In the genomic region with DNA sequence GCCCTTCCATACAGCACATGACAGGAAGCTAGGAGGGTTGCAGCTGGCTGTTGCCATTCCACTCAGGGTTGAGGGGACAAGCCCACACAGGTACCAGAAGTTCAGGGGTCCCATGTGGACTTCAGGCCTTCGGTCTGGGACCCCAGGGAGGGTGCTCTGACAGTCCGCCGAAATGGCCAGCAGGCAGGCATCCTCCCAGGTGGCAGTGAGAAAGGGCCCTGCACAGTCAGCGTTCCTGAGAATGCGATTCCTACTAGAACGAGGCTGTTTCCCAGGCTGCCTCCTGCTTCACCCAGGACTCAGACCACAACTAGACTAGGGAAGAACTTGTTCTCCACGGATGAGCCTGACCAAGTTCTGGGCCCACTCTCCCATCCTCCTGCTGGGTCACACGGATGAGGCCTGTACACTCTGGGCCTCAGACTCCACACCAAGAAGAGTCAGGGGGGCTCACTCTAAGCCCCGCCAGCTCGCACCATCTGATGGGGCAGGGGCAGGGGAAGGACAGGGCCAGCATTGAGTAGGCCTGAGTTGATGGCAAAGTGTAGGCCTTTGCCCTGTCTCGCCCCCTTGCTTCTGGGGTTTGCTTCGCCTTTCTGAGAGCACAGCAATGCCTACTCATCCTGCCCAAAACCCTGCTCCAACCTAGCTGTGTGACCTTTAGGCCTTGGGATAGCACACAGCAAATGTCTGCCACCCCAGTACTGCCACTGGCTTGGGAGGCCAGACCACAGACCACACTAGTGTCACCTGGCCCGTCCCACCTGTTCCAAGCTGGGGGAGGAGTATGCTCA, we compare ENCODE assay signal across 1 cellular context.
TF ChIP-seq lines count a peak whose summit lies in the region.

No MANE protein-coding gene starts in this region.

TF ChIP-seq in H1, 55 proteins besides CTCF, POLR2A, EP300 and RAD21:
- TF ChIP-seq, protein P1, sequence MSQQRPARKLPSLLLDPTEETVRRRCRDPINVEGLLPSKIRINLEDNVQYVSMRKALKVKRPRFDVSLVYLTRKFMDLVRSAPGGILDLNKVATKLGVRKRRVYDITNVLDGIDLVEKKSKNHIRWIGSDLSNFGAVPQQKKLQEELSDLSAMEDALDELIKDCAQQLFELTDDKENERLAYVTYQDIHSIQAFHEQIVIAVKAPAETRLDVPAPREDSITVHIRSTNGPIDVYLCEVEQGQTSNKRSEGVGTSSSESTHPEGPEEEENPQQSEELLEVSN (IDR thresholded peaks at IDR 0.05): no peak
- TF ChIP-seq TBP (IDR thresholded peaks at IDR 0.05; ENCODE audit: low read depth, low read length) (no peak), JUN (IDR thresholded peaks at IDR 0.05; ENCODE audit: low read depth, low read length) (no peak), GABPA (IDR thresholded peaks at IDR 0.05; ENCODE audit: borderline replicate concordance, insufficient read depth, low read length) (no peak), CEBPB (IDR thresholded peaks at IDR 0.05; ENCODE audit: low read depth, low read length) (no peak), CBX8 (IDR thresholded peaks at IDR 0.05; ENCODE audit: borderline replicate concordance, low read depth, low read length) (no peak), SRF (IDR thresholded peaks at IDR 0.05; ENCODE audit: low read depth, low read length) (no peak), TAF7 (optimal IDR thresholded peaks at IDR 0.05; ENCODE audit: borderline replicate concordance, low read depth, low read length) (no peak), SUZ12 (IDR thresholded peaks at IDR 0.05; ENCODE audit: low read length) (no peak), PHF8 (conservative IDR thresholded peaks at IDR 0.05; ENCODE audit: low read depth, low read length) (no peak), TAF1 (IDR thresholded peaks at IDR 0.05; ENCODE audit: low read depth, low read length) (no peak), CHD1 (IDR thresholded peaks at IDR 0.05; ENCODE audit: low read depth, low read length) (no peak), SIRT6 (IDR thresholded peaks at IDR 0.05; ENCODE audit: low read length) (no peak), KDM1A (IDR thresholded peaks at IDR 0.05; ENCODE audit: borderline replicate concordance, low read length) (no peak), KDM5A (IDR thresholded peaks at IDR 0.05; ENCODE audit: low read length) (no peak)
- TF ChIP-seq, protein P2, sequence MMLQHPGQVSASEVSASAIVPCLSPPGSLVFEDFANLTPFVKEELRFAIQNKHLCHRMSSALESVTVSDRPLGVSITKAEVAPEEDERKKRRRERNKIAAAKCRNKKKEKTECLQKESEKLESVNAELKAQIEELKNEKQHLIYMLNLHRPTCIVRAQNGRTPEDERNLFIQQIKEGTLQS (IDR thresholded peaks at IDR 0.05; ENCODE audit: insufficient read depth, low read depth, low read length): no peak
- TF ChIP-seq, protein P3, sequence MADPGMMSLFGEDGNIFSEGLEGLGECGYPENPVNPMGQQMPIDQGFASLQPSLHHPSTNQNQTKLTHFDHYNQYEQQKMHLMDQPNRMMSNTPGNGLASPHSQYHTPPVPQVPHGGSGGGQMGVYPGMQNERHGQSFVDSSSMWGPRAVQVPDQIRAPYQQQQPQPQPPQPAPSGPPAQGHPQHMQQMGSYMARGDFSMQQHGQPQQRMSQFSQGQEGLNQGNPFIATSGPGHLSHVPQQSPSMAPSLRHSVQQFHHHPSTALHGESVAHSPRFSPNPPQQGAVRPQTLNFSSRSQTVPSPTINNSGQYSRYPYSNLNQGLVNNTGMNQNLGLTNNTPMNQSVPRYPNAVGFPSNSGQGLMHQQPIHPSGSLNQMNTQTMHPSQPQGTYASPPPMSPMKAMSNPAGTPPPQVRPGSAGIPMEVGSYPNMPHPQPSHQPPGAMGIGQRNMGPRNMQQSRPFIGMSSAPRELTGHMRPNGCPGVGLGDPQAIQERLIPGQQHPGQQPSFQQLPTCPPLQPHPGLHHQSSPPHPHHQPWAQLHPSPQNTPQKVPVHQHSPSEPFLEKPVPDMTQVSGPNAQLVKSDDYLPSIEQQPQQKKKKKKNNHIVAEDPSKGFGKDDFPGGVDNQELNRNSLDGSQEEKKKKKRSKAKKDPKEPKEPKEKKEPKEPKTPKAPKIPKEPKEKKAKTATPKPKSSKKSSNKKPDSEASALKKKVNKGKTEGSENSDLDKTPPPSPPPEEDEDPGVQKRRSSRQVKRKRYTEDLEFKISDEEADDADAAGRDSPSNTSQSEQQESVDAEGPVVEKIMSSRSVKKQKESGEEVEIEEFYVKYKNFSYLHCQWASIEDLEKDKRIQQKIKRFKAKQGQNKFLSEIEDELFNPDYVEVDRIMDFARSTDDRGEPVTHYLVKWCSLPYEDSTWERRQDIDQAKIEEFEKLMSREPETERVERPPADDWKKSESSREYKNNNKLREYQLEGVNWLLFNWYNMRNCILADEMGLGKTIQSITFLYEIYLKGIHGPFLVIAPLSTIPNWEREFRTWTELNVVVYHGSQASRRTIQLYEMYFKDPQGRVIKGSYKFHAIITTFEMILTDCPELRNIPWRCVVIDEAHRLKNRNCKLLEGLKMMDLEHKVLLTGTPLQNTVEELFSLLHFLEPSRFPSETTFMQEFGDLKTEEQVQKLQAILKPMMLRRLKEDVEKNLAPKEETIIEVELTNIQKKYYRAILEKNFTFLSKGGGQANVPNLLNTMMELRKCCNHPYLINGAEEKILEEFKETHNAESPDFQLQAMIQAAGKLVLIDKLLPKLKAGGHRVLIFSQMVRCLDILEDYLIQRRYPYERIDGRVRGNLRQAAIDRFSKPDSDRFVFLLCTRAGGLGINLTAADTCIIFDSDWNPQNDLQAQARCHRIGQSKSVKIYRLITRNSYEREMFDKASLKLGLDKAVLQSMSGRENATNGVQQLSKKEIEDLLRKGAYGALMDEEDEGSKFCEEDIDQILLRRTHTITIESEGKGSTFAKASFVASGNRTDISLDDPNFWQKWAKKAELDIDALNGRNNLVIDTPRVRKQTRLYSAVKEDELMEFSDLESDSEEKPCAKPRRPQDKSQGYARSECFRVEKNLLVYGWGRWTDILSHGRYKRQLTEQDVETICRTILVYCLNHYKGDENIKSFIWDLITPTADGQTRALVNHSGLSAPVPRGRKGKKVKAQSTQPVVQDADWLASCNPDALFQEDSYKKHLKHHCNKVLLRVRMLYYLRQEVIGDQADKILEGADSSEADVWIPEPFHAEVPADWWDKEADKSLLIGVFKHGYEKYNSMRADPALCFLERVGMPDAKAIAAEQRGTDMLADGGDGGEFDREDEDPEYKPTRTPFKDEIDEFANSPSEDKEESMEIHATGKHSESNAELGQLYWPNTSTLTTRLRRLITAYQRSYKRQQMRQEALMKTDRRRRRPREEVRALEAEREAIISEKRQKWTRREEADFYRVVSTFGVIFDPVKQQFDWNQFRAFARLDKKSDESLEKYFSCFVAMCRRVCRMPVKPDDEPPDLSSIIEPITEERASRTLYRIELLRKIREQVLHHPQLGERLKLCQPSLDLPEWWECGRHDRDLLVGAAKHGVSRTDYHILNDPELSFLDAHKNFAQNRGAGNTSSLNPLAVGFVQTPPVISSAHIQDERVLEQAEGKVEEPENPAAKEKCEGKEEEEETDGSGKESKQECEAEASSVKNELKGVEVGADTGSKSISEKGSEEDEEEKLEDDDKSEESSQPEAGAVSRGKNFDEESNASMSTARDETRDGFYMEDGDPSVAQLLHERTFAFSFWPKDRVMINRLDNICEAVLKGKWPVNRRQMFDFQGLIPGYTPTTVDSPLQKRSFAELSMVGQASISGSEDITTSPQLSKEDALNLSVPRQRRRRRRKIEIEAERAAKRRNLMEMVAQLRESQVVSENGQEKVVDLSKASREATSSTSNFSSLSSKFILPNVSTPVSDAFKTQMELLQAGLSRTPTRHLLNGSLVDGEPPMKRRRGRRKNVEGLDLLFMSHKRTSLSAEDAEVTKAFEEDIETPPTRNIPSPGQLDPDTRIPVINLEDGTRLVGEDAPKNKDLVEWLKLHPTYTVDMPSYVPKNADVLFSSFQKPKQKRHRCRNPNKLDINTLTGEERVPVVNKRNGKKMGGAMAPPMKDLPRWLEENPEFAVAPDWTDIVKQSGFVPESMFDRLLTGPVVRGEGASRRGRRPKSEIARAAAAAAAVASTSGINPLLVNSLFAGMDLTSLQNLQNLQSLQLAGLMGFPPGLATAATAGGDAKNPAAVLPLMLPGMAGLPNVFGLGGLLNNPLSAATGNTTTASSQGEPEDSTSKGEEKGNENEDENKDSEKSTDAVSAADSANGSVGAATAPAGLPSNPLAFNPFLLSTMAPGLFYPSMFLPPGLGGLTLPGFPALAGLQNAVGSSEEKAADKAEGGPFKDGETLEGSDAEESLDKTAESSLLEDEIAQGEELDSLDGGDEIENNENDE (IDR thresholded peaks at IDR 0.05; ENCODE audit: insufficient replicate concordance, low read length): no peak
